Comparison of ENCODE assay signal across 1 cellular context in genomic region chr1:156812293-156812990, GRCh38.
A peak's percentile ranks its signal among the peaks of the same experiment; 100 is the strongest.
TF ChIP-seq lines count a peak whose summit lies in the region.

No MANE protein-coding gene starts in this region.

TF ChIP-seq in H1, 55 proteins besides CTCF, POLR2A, EP300 and RAD21:
- no peak for TF ChIP-seq CHD7 (IDR thresholded peaks at IDR 0.05; ENCODE audit: insufficient replicate concordance, low read length)
- TF ChIP-seq KDM1A (IDR thresholded peaks at IDR 0.05; ENCODE audit: borderline replicate concordance, low read length): peak; percentile 94
